ENCODE assay signal across 15 cellular contexts in the genomic region with DNA sequence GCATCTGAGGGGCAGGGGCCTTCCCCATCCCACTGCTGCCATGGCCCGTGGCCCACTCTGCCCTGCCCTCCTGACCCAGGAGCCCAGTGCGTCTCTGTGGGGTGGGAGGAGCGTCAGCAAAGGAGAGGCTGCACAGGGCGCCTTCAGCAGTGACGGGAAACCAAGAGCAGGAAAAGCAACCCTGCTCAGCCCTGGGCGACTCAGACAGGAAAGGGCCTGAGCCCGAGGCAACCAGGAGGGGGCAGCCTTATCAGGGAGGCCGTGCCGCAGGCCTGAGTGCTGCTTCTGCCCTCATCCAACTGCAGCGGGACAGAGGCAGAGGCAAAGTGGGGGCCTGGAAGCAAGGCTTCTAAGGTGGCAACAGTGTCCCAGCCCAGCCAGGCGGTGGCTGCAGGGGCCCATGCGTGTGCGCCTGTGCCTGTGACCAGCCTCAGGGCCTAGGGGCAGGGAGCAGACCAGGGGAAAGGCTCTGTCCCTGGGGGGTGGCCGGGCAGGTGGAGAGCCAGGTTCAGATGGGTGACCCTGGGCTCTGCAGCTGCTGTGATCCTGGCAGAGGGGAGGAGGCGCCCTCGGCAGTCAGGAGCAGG. TPM values are rescaled to one million over a fixed set of nuclear protein-coding genes. Genes with fewer than 3 reads are reported as not detected.
DNase-seq lines count a peak whose midpoint lies in the region; ATAC-seq, FAIRE-seq and TF ChIP-seq lines count a peak whose summit lies in the region.
"Had no signal": no experiment of that assay in that cellular context is flagged by ENCODE, and none has a peak within 500 bp of the region (broad histone marks: within the 10 kb centered on the region; RNA-seq: fewer than 3 reads in every experiment).

No MANE protein-coding gene starts in this region.

- no peaks in the 10 kb centered on the region for H3K4me1 ChIP-seq in mesendoderm (ENCODE audit: control insufficient read depth, low read depth, low read length)

- H3K27ac ChIP-seq in mesendoderm (ENCODE audit: low read depth, low read length) = no peak overlapping the region
- H3K27ac ChIP-seq: skin epidermis had no signal

- no peaks in the 10 kb centered on the region for H3K36me3 Mint-ChIP-seq in HFFc6 (ENCODE audit: low read depth)
- H3K36me3 Mint-ChIP-seq in activated naive CD8-positive, alpha-beta T cell treated with anti-CD3 and anti-CD28 coated beads, Interleukin-2, amount 50 U/mL, for 24 hours (ENCODE audit: low read depth) = no peaks in the 10 kb centered on the region
- H3K36me3 Mint-ChIP-seq: immature natural killer cell; naive thymus-derived CD4-positive, alpha-beta T cell had no signal

- H2BK15ac ChIP-seq in mesendoderm (replicated peaks; ENCODE audit: low read depth) = no peak overlapping the region

- H3K9ac ChIP-seq in mesendoderm (ENCODE audit: low read length) = no peak overlapping the region

- no peak overlapping the region for H2AK5ac ChIP-seq in mesendoderm (ENCODE audit: low read length)

- no peak overlapping the region for H3K4me3 Mint-ChIP-seq in HFFc6
- H3K4me3 Mint-ChIP-seq in activated naive CD8-positive, alpha-beta T cell treated with anti-CD3 and anti-CD28 coated beads, Interleukin-2, amount 50 U/mL, for 24 hours = no peak overlapping the region
- H3K4me3 Mint-ChIP-seq: immature natural killer cell; naive thymus-derived CD4-positive, alpha-beta T cell had no signal

- H3K79me1 ChIP-seq in mesendoderm (ENCODE audit: low read length) = no peaks in the 10 kb centered on the region

- H3K27ac Mint-ChIP-seq in HFFc6 = no peak overlapping the region
- H3K27ac Mint-ChIP-seq in activated naive CD8-positive, alpha-beta T cell treated with anti-CD3 and anti-CD28 coated beads, Interleukin-2, amount 50 U/mL, for 24 hours = no peak overlapping the region
- H3K27ac Mint-ChIP-seq: immature natural killer cell; naive thymus-derived CD4-positive, alpha-beta T cell had no signal

- no peaks in the 10 kb centered on the region for H3K4me1 Mint-ChIP-seq in HFFc6 (ENCODE audit: low read depth)
- no peaks in the 10 kb centered on the region for H3K4me1 Mint-ChIP-seq in activated naive CD8-positive, alpha-beta T cell treated with anti-CD3 and anti-CD28 coated beads, Interleukin-2, amount 50 U/mL, for 24 hours
- H3K4me1 Mint-ChIP-seq: immature natural killer cell; naive thymus-derived CD4-positive, alpha-beta T cell had no signal

- H2BK5ac ChIP-seq in mesendoderm (ENCODE audit: low read length) = no peak overlapping the region

- no peak overlapping the region for H3K4ac ChIP-seq in mesendoderm (ENCODE audit: low read depth, low read length)

- no peak overlapping the region for H3K4me2 ChIP-seq in mesendoderm (ENCODE audit: low read length)

- peaks cover 32% of the 10 kb centered on the region for H3K27me3 Mint-ChIP-seq in HFFc6 (ENCODE audit: insufficient read depth)
- H3K27me3 Mint-ChIP-seq in activated naive CD8-positive, alpha-beta T cell treated with anti-CD3 and anti-CD28 coated beads, Interleukin-2, amount 50 U/mL, for 24 hours = peaks cover 2% of the 10 kb centered on the region

- TF ChIP-seq CTCF in HFFc6 (IDR thresholded peaks at IDR 0.05) = peak; percentile 53; the same call in 1 of the 2 replicates

- H3K9me3 Mint-ChIP-seq in HFFc6 = no peaks in the 10 kb centered on the region
- H3K9me3 Mint-ChIP-seq in activated naive CD8-positive, alpha-beta T cell treated with anti-CD3 and anti-CD28 coated beads, Interleukin-2, amount 50 U/mL, for 24 hours = no peaks in the 10 kb centered on the region
- H3K9me3 Mint-ChIP-seq: immature natural killer cell; naive thymus-derived CD4-positive, alpha-beta T cell had no signal

- H3K56ac ChIP-seq in mesendoderm (ENCODE audit: low read length) = peak overlapping the region; percentile 64

- peak; percentile 8 for DNase-seq in COLO668 (lab: John Stamatoyannopoulos, UW; ENCODE audit: unreplicated experiment)
- DNase-seq in HFFc6 = no peak
- DNase-seq in activated naive CD8-positive, alpha-beta T cell treated with anti-CD3 and anti-CD28 coated beads, Interleukin-2, amount 50 U/mL, for 24 hours = no peak
- DNase-seq in mesendoderm = peak; percentile 57
- no peak for DNase-seq in DMS79 treated with DMSO at 0.1 percent for 48 hours (lab: John Stamatoyannopoulos, UW)
- no peak for DNase-seq in NCI-H748 (lab: John Stamatoyannopoulos, UW; ENCODE audit: unreplicated experiment)
- DNase-seq in urothelium cell line (ENCODE audit: low spot score) = no peak
- DNase-seq in AG08396 (ENCODE audit: low spot score) = no peak
- DNase-seq: activated T-cell treated with anti-CD3 and anti-CD28 coated beads, Interleukin-2, amount 50 U/mL, for 1 hour; immature natural killer cell; naive thymus-derived CD4-positive, alpha-beta T cell; NCI-H1694 treated with DMSO at 0.1 percent for 48 hours had no signal

- H3K79me2 ChIP-seq in mesendoderm (ENCODE audit: control insufficient read depth, insufficient read depth, low read length) = no peaks in the 10 kb centered on the region

- no CpG with 5 or more reads among the region's 16 CpGs for WGBS in mesendoderm (ENCODE audit: extremely low coverage, insufficient coverage, low lambda C conversion rate)

- no peak overlapping the region for H2BK120ac ChIP-seq in mesendoderm (ENCODE audit: low read depth, low read length)

- no peak for FAIRE-seq in urothelium cell line (lab: Jason Lieb, UNC)

- H3K23ac ChIP-seq in mesendoderm (ENCODE audit: low read length) = no peak overlapping the region

- no peak overlapping the region for H3K18ac ChIP-seq in mesendoderm (ENCODE audit: low read length)

- no peaks in the 10 kb centered on the region for H3K27me3 ChIP-seq in mesendoderm (ENCODE audit: insufficient read depth, low read length, poor library complexity)

- no peak overlapping the region for H4K8ac ChIP-seq in mesendoderm (ENCODE audit: low read depth, low read length)

- ATAC-seq in activated naive CD8-positive, alpha-beta T cell treated with anti-CD3 and anti-CD28 coated beads, Interleukin-2, amount 50 U/mL, for 24 hours = peak; percentile 42
- ATAC-seq: naive thymus-derived CD4-positive, alpha-beta T cell had no signal

- H4K5ac ChIP-seq in mesendoderm (ENCODE audit: low read length) = no peak overlapping the region

- H3K36me3 ChIP-seq in mesendoderm (ENCODE audit: control insufficient read depth, insufficient read depth, low read length) = no peaks in the 10 kb centered on the region

- no peak overlapping the region for H3K4me3 ChIP-seq in mesendoderm (ENCODE audit: low read length)
- H3K4me3 ChIP-seq: skin epidermis had no signal

RNA-seq across cellular contexts. Expression of a gene that starts 23.3 kb away (rescaled TPM):
- not detected for total RNA-seq in HFFc6 (2021; fragmentation: NEBNext Ultra II Directional; extraction: Animal tissue kit (Norgen Biotek cat#: 25700))
- not detected for polyA plus RNA-seq in mesendoderm (2013, experiment 1 of 2)
- not detected for polyA plus RNA-seq in mesendoderm (2013, experiment 2 of 2)
- total RNA-seq: HT1080; naive thymus-derived CD4-positive, alpha-beta T cell had no signal
- polyA plus RNA-seq: esophagus; immature natural killer cell; naive thymus-derived CD4-positive, alpha-beta T cell had no signal

RNA-seq across cellular contexts. Expression of a gene that starts 26.0 kb away (rescaled TPM):
- total RNA-seq in HFFc6 (2021; fragmentation: NEBNext Ultra II Directional; extraction: Animal tissue kit (Norgen Biotek cat#: 25700)) = not detected
- polyA plus RNA-seq in mesendoderm (2013, experiment 1 of 2) = 0.03 TPM
- polyA plus RNA-seq in mesendoderm (2013, experiment 2 of 2) = 0.03 TPM
- total RNA-seq: HT1080; naive thymus-derived CD4-positive, alpha-beta T cell had no signal
- polyA plus RNA-seq: esophagus; immature natural killer cell; naive thymus-derived CD4-positive, alpha-beta T cell had no signal

RNA-seq across cellular contexts. Expression of a gene that starts 54.1 kb away (rescaled TPM):
- not detected for total RNA-seq in HFFc6 (2021; fragmentation: NEBNext Ultra II Directional; extraction: Animal tissue kit (Norgen Biotek cat#: 25700))
- 0.03 TPM for polyA plus RNA-seq in mesendoderm (2013, experiment 1 of 2)
- not detected for polyA plus RNA-seq in mesendoderm (2013, experiment 2 of 2)
- total RNA-seq: HT1080 had no signal
- polyA plus RNA-seq: esophagus; immature natural killer cell; naive thymus-derived CD4-positive, alpha-beta T cell had no signal

RNA-seq across cellular contexts. Expression of a gene that starts 54.9 kb away (rescaled TPM):
- not detected for total RNA-seq in HFFc6 (2021; fragmentation: NEBNext Ultra II Directional; extraction: Animal tissue kit (Norgen Biotek cat#: 25700))
- polyA plus RNA-seq in mesendoderm (2013, experiment 1 of 2) = 0.86 TPM
- 0.70 TPM for polyA plus RNA-seq in mesendoderm (2013, experiment 2 of 2)
- total RNA-seq: HT1080; naive thymus-derived CD4-positive, alpha-beta T cell had no signal
- polyA plus RNA-seq: immature natural killer cell; naive thymus-derived CD4-positive, alpha-beta T cell had no signal

Comparison
In these comparisons a context has a peak if more than half of its experiments do, and no peak if none do; other contexts are left out.
1. DNase-seq: peak in COLO668 (single experiment) and mesendoderm (single experiment); none in HFFc6 (single experiment), activated naive CD8-positive, alpha-beta T cell treated with anti-CD3 and anti-CD28 coated beads, Interleukin-2, amount 50 U/mL, for 24 hours (single experiment), DMS79 treated with DMSO at 0.1 percent for 48 hours (single experiment), NCI-H748 (single experiment), urothelium cell line (single experiment) and AG08396 (single experiment).